ENCODE assay signal across 10 cellular contexts in genomic region chr6:167833396-167833763, GRCh38. TPM values are rescaled to one million over a fixed set of nuclear protein-coding genes. Genes with fewer than 3 reads are reported as not detected.
A peak's percentile ranks its signal among the peaks of the same experiment; 100 is the strongest.
DNase-seq lines count a peak whose midpoint lies in the region; ATAC-seq and TF ChIP-seq lines count a peak whose summit lies in the region.
"Had no signal": no experiment of that assay in that cellular context is flagged by ENCODE, and none has a peak within 500 bp of the region (broad histone marks: within the 10 kb centered on the region; RNA-seq: fewer than 3 reads in every experiment).

No MANE protein-coding gene starts in this region.

- ATAC-seq in GM21526 (IDR thresholded peaks at IDR 0.05; ENCODE audit: low FRiP score, unreplicated experiment) (peak; percentile 27), HG03439 (IDR thresholded peaks at IDR 0.05; ENCODE audit: unreplicated experiment) (no peak)

- H3K27ac ChIP-seq in C4-2B: peak overlapping the region; percentile 34; the same call in 1 of the 2 replicates
- H3K27ac ChIP-seq in OCI-LY3 (ENCODE audit: low read length): peak overlapping the region; percentile 99
- H3K27ac ChIP-seq in hepatocyte: peak overlapping the region; percentile 41

- peak overlapping the region; percentile 73 for H3K9ac ChIP-seq in OCI-LY3 (ENCODE audit: low read length)

- H3K4me3 ChIP-seq in OCI-LY3 (ENCODE audit: low read length) (peak overlapping the region; percentile 82), hepatocyte (no peak overlapping the region)

- no peak overlapping the region for H2AFZ ChIP-seq in OCI-LY3 (ENCODE audit: low read depth, low read length)
- H2AFZ ChIP-seq in hepatocyte: no peak overlapping the region

- H3K36me3 ChIP-seq in OCI-LY3 (replicated peaks; ENCODE audit: low read depth, low read length) (peaks cover 9% of the 10 kb centered on the region), hepatocyte (replicated peaks; ENCODE audit: insufficient read depth, low read depth) (no peaks in the 10 kb centered on the region)

- H4K20me1 ChIP-seq in OCI-LY3 (ENCODE audit: insufficient read depth, low read length) (peaks cover 47% of the 10 kb centered on the region), hepatocyte (ENCODE audit: insufficient read depth, poor library complexity, severe bottlenecking) (peaks cover 97% of the 10 kb centered on the region)

- no peak for DNase-seq in hepatocyte (ENCODE audit: low spot score)
- DNase-seq in NCI-H345 treated with DMSO at 0.1 percent for 48 hours (lab: John Stamatoyannopoulos, UW; ENCODE audit: unreplicated experiment): no peak
- DNase-seq in GM19238 (ENCODE audit: insufficient read length, low spot score): no peak
- no peak for DNase-seq in dermis blood vessel endothelial cell
- DNase-seq: cerebellar nuclear complex, IMR-90 had no signal

- H3K27me3 ChIP-seq in OCI-LY3 (ENCODE audit: low read depth, low read length) (no peaks in the 10 kb centered on the region), hepatocyte (no peaks in the 10 kb centered on the region)

- no peaks in the 10 kb centered on the region for H3K9me2 ChIP-seq in hepatocyte (replicated peaks; ENCODE audit: insufficient read depth)

- TF ChIP-seq CTCF in C4-2B (conservative IDR thresholded peaks at IDR 0.05): no peak
- TF ChIP-seq CTCF in OCI-LY3 (IDR thresholded peaks at IDR 0.05; ENCODE audit: low read depth, low read length): no peak
- TF ChIP-seq CTCF in hepatocyte (IDR thresholded peaks at IDR 0.05; ENCODE audit: poor library complexity): no peak

- H3K4me2 ChIP-seq in OCI-LY3 (ENCODE audit: low read length) (peak overlapping the region; percentile 97), hepatocyte (peak overlapping the region; percentile 78)

- H3K9me3 ChIP-seq in OCI-LY3 (ENCODE audit: insufficient read depth, low read length) (no peaks in the 10 kb centered on the region), hepatocyte (ENCODE audit: low read depth) (no peaks in the 10 kb centered on the region)

- H3K79me2 ChIP-seq in OCI-LY3 (ENCODE audit: low read length) (peaks cover 99% of the 10 kb centered on the region), hepatocyte (peaks cover 100% of the 10 kb centered on the region)

- H3K4me1 ChIP-seq in OCI-LY3 (ENCODE audit: low read length) (peaks cover 69% of the 10 kb centered on the region), hepatocyte (ENCODE audit: insufficient read depth) (peaks cover 33% of the 10 kb centered on the region)

- WGBS in hepatocyte (ENCODE audit: low lambda C conversion rate, missing lambda C conversion rate): 87% methylated on average over 2 of the region's 2 CpGs

RNA-seq across cellular contexts. Expression of gene AFDN, which starts 6.7 kb away (rescaled TPM):
- total RNA-seq in hepatocyte (192 and 198 TPM in 2 replicates), dermis blood vessel endothelial cell (166 and 169 TPM in 2 replicates)
- polyA plus RNA-seq in hepatocyte: 130 and 173 TPM in 2 replicates

Comparison
In these comparisons a context has a peak if more than half of its experiments do, and no peak if none do; other contexts are left out.
1. H3K27ac ChIP-seq: peak in every context shown above with its lines; median percentile 99 in OCI-LY3; 41 in hepatocyte; 34 in C4-2B.